Comparison of ENCODE assay signal across 8 cellular contexts in the genomic region with DNA sequence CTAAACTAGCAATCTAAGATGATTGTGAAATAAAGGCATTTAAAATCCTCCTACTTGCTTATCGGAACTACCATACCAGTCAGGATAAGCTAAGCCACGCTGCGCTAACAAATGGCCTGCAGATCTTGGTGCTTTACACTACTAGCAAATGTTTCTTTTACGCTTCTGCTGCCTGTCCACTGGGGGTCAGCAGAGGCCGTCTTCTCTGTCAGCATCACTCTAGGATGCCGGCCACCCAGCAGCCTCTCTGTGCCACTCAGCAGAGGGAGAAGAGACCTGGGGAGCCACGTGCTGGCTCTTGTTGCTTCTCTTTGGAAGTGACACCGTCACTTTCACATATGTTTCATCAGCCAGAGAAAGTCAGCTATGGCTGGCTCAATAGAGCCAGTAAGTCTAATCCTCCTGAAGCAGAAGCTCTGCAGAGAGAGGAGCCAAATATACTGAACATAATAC. TPM values are rescaled to one million over a fixed set of nuclear protein-coding genes. Genes with fewer than 3 reads are reported as not detected.
DNase-seq lines count a peak whose midpoint lies in the region; ATAC-seq and TF ChIP-seq lines count a peak whose summit lies in the region.

No MANE protein-coding gene starts in this region.

- DNase-seq in NCI-H82 (lab: John Stamatoyannopoulos, UW) (peak; percentile 62), NCI-H82 treated with DMSO at 0.1 percent for 48 hours (lab: John Stamatoyannopoulos, UW; ENCODE audit: unreplicated experiment) (no peak), LNCaP clone FGC (ENCODE audit: low read depth) (no peak), brain microvascular endothelial cell (peak; percentile 73), left colon (peak; percentile 35 to 45)
- peak; percentile 45 for DNase-seq in T-helper 2 cell treated with Interferon-gamma antibody and Interleukin-4, amounts not matched to agents 5 μg/mL and 100 μg/mL, for 36 hours (ENCODE audit: low spot score)
- peak; percentile 45 to 57 for DNase-seq in stimulated activated CD8-positive, alpha-beta memory T cell treated with anti-CD3 and anti-CD28 coated beads, Interleukin-15, amount 100 ng/mL, for 48 hours (ENCODE audit: low read depth in 2 of 2)

- H3K4me3 ChIP-seq in LNCaP clone FGC (ENCODE audit: low read depth, low read length) (no peak overlapping the region), brain microvascular endothelial cell (ENCODE audit: low read depth, low read length) (no peak overlapping the region)

- ATAC-seq in left colon: peak; percentile 75
- no peak for ATAC-seq in HG03108 (IDR thresholded peaks at IDR 0.05; ENCODE audit: unreplicated experiment)

- no peaks in the 10 kb centered on the region for H3K27me3 Mint-ChIP-seq in T-helper 2 cell treated with Interferon-gamma antibody and Interleukin-4, amounts not matched to agents 5 μg/mL and 100 μg/mL, for 36 hours (ENCODE audit: low read depth)

- intact Hi-C loops in left colon (cut with DNase I, micrococcal nuclease): loop anchor here in 1 of 2 donors (10.0 kb wide), 1 partner anchor 353 kb away; no protein-coding TSS in a partner anchor

- H3K9me3 Mint-ChIP-seq in T-helper 2 cell treated with Interferon-gamma antibody and Interleukin-4, amounts not matched to agents 5 μg/mL and 100 μg/mL, for 36 hours: no peaks in the 10 kb centered on the region

- peak; percentile 43 for TF ChIP-seq CTCF in LNCaP clone FGC (IDR thresholded peaks at IDR 0.05; ENCODE audit: control insufficient read depth, extremely low read depth, insufficient read depth)
- TF ChIP-seq CTCF in brain microvascular endothelial cell (IDR thresholded peaks at IDR 0.05; ENCODE audit: low read depth, low read length, missing control alignments): peak; percentile 89

- H3K27ac ChIP-seq in brain microvascular endothelial cell: no peak overlapping the region

- H3K4me3 Mint-ChIP-seq in T-helper 2 cell treated with Interferon-gamma antibody and Interleukin-4, amounts not matched to agents 5 μg/mL and 100 μg/mL, for 36 hours: no peak overlapping the region

- no peaks in the 10 kb centered on the region for H3K4me1 Mint-ChIP-seq in T-helper 2 cell treated with Interferon-gamma antibody and Interleukin-4, amounts not matched to agents 5 μg/mL and 100 μg/mL, for 36 hours (ENCODE audit: low read depth)

- in situ Hi-C loops in brain microvascular endothelial cell (cut with HindIII; ENCODE audit: low pct_ligation_motif_present, low sequenced_read_pairs): no loop called here

- H3K36me3 ChIP-seq in brain microvascular endothelial cell (replicated peaks): no peaks in the 10 kb centered on the region

- H3K36me3 Mint-ChIP-seq in T-helper 2 cell treated with Interferon-gamma antibody and Interleukin-4, amounts not matched to agents 5 μg/mL and 100 μg/mL, for 36 hours (ENCODE audit: low read depth): no peaks in the 10 kb centered on the region

- no peak overlapping the region for H3K27ac Mint-ChIP-seq in T-helper 2 cell treated with Interferon-gamma antibody and Interleukin-4, amounts not matched to agents 5 μg/mL and 100 μg/mL, for 36 hours

- H3K27me3 ChIP-seq in brain microvascular endothelial cell (replicated peaks): no peaks in the 10 kb centered on the region

RNA-seq across cellular contexts. Expression of a gene that starts 36.6 kb away (rescaled TPM):
- 10 to 100 TPM; 22.9 to 24.7 TPM for total RNA-seq in left colon

Comparison
In these comparisons a context has a peak if more than half of its experiments do, and no peak if none do; other contexts are left out.
1. DNase-seq: peak in NCI-H82 (single experiment), T-helper 2 cell treated with Interferon-gamma antibody and Interleukin-4, amounts not matched to agents 5 μg/mL and 100 μg/mL, for 36 hours (single experiment), brain microvascular endothelial cell (single experiment), left colon (2 of 2) and stimulated activated CD8-positive, alpha-beta memory T cell treated with anti-CD3 and anti-CD28 coated beads, Interleukin-15, amount 100 ng/mL, for 48 hours (2 of 2); none in NCI-H82 treated with DMSO at 0.1 percent for 48 hours (single experiment) and LNCaP clone FGC (single experiment).